1 cellular context compared by ENCODE assay signal in the genomic region with DNA sequence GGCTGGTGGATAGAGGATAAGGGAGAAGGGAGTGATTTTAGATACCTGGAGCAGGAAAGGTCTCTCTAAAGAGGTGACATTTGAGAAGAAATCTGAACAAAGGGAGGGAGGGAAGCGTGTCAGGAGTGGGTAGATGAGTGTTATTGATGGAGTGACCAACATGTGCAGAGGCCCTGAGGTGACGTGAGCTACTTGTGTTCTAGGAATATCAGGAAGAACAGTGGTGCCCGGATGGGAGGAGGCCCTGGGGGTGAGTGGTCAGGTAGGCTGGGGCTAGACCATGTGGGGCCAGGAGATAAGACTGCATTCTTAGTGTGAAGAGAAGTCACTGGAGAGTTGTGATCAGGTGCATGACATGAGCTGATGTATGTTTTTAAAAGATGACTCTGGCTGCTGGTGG.
A peak's percentile ranks its signal among the peaks of the same experiment; 100 is the strongest.
TF ChIP-seq lines count a peak whose summit lies in the region.

No MANE protein-coding gene starts in this region.

TF ChIP-seq in K562, 482 proteins besides CTCF, POLR2A, EP300 and RAD21 (continued from another document and continues in another):
- TF ChIP-seq, protein P1, sequence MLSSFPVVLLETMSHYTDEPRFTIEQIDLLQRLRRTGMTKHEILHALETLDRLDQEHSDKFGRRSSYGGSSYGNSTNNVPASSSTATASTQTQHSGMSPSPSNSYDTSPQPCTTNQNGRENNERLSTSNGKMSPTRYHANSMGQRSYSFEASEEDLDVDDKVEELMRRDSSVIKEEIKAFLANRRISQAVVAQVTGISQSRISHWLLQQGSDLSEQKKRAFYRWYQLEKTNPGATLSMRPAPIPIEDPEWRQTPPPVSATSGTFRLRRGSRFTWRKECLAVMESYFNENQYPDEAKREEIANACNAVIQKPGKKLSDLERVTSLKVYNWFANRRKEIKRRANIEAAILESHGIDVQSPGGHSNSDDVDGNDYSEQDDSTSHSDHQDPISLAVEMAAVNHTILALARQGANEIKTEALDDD (IDR thresholded peaks at IDR 0.05), result no peak
- no peak for TF ChIP-seq THRAP3 (IDR thresholded peaks at IDR 0.05; ENCODE audit: borderline replicate concordance)
- no peak for TF ChIP-seq ZNF583 (CRISPR knock-in tag; IDR thresholded peaks at IDR 0.05)
- TF ChIP-seq SP2 (IDR thresholded peaks at IDR 0.05; ENCODE audit: extremely low read depth, low read depth, low read length, poor library complexity, severe bottlenecking), result no peak
- TF ChIP-seq RBM34 (IDR thresholded peaks at IDR 0.05; ENCODE audit: borderline replicate concordance, insufficient read depth, low read length), result no peak
- TF ChIP-seq, protein P2, sequence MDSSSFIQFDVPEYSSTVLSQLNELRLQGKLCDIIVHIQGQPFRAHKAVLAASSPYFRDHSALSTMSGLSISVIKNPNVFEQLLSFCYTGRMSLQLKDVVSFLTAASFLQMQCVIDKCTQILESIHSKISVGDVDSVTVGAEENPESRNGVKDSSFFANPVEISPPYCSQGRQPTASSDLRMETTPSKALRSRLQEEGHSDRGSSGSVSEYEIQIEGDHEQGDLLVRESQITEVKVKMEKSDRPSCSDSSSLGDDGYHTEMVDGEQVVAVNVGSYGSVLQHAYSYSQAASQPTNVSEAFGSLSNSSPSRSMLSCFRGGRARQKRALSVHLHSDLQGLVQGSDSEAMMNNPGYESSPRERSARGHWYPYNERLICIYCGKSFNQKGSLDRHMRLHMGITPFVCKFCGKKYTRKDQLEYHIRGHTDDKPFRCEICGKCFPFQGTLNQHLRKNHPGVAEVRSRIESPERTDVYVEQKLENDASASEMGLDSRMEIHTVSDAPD (CRISPR knock-in tag; IDR thresholded peaks at IDR 0.05), result no peak
- no peak for TF ChIP-seq COPS2 (conservative IDR thresholded peaks at IDR 0.05)
- TF ChIP-seq TARDBP (IDR thresholded peaks at IDR 0.05), result no peak
- no peak for TF ChIP-seq ZNF699 (CRISPR knock-in tag; IDR thresholded peaks at IDR 0.05; ENCODE audit: insufficient replicate concordance)
- TF ChIP-seq ZNF175 (CRISPR knock-in tag; IDR thresholded peaks at IDR 0.05; ENCODE audit: low read depth), result no peak
- TF ChIP-seq ZNF282 (CRISPR knock-in tag; IDR thresholded peaks at IDR 0.05), result no peak
- TF ChIP-seq, protein P3, sequence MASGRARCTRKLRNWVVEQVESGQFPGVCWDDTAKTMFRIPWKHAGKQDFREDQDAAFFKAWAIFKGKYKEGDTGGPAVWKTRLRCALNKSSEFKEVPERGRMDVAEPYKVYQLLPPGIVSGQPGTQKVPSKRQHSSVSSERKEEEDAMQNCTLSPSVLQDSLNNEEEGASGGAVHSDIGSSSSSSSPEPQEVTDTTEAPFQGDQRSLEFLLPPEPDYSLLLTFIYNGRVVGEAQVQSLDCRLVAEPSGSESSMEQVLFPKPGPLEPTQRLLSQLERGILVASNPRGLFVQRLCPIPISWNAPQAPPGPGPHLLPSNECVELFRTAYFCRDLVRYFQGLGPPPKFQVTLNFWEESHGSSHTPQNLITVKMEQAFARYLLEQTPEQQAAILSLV (tag; IDR thresholded peaks at IDR 0.05), result no peak
- TF ChIP-seq ZNF408 (CRISPR knock-in tag; IDR thresholded peaks at IDR 0.05; ENCODE audit: low read depth), result no peak
- TF ChIP-seq JUND (IDR thresholded peaks at IDR 0.05; ENCODE audit: borderline replicate concordance, low read depth, low read length), result peak; percentile 87
- TF ChIP-seq JUND (tag; IDR thresholded peaks at IDR 0.05; ENCODE audit: borderline replicate concordance, low read depth, low read length), result peak; percentile 81; the same call in 1 of the 3 replicates
- TF ChIP-seq MED1 (CRISPR knock-in tag; IDR thresholded peaks at IDR 0.05; ENCODE audit: borderline replicate concordance), result no peak
- TF ChIP-seq, protein P4, sequence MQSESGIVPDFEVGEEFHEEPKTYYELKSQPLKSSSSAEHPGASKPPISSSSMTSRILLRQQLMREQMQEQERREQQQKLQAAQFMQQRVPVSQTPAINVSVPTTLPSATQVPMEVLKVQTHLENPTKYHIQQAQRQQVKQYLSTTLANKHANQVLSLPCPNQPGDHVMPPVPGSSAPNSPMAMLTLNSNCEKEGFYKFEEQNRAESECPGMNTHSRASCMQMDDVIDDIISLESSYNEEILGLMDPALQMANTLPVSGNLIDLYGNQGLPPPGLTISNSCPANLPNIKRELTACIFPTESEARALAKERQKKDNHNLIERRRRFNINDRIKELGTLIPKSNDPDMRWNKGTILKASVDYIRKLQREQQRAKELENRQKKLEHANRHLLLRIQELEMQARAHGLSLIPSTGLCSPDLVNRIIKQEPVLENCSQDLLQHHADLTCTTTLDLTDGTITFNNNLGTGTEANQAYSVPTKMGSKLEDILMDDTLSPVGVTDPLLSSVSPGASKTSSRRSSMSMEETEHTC (IDR thresholded peaks at IDR 0.05), result peak; percentile 33; the same call in 1 of the 2 replicates
- no peak for TF ChIP-seq ZNF764 (CRISPR knock-in tag; IDR thresholded peaks at IDR 0.05; ENCODE audit: low read depth)
- TF ChIP-seq, protein P5, sequence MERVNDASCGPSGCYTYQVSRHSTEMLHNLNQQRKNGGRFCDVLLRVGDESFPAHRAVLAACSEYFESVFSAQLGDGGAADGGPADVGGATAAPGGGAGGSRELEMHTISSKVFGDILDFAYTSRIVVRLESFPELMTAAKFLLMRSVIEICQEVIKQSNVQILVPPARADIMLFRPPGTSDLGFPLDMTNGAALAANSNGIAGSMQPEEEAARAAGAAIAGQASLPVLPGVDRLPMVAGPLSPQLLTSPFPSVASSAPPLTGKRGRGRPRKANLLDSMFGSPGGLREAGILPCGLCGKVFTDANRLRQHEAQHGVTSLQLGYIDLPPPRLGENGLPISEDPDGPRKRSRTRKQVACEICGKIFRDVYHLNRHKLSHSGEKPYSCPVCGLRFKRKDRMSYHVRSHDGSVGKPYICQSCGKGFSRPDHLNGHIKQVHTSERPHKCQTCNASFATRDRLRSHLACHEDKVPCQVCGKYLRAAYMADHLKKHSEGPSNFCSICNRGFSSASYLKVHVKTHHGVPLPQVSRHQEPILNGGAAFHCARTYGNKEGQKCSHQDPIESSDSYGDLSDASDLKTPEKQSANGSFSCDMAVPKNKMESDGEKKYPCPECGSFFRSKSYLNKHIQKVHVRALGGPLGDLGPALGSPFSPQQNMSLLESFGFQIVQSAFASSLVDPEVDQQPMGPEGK (CRISPR knock-in tag; IDR thresholded peaks at IDR 0.05; ENCODE audit: borderline replicate concordance), result no peak
- TF ChIP-seq, protein P6, sequence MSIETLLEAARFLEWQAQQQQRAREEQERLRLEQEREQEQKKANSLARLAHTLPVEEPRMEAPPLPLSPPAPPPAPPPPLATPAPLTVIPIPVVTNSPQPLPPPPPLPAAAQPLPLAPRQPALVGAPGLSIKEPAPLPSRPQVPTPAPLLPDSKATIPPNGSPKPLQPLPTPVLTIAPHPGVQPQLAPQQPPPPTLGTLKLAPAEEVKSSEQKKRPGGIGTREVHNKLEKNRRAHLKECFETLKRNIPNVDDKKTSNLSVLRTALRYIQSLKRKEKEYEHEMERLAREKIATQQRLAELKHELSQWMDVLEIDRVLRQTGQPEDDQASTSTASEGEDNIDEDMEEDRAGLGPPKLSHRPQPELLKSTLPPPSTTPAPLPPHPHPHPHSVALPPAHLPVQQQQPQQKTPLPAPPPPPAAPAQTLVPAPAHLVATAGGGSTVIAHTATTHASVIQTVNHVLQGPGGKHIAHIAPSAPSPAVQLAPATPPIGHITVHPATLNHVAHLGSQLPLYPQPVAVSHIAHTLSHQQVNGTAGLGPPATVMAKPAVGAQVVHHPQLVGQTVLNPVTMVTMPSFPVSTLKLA (conservative IDR thresholded peaks at IDR 0.05), result peak; percentile 69 to 81
- TF ChIP-seq, protein P7, sequence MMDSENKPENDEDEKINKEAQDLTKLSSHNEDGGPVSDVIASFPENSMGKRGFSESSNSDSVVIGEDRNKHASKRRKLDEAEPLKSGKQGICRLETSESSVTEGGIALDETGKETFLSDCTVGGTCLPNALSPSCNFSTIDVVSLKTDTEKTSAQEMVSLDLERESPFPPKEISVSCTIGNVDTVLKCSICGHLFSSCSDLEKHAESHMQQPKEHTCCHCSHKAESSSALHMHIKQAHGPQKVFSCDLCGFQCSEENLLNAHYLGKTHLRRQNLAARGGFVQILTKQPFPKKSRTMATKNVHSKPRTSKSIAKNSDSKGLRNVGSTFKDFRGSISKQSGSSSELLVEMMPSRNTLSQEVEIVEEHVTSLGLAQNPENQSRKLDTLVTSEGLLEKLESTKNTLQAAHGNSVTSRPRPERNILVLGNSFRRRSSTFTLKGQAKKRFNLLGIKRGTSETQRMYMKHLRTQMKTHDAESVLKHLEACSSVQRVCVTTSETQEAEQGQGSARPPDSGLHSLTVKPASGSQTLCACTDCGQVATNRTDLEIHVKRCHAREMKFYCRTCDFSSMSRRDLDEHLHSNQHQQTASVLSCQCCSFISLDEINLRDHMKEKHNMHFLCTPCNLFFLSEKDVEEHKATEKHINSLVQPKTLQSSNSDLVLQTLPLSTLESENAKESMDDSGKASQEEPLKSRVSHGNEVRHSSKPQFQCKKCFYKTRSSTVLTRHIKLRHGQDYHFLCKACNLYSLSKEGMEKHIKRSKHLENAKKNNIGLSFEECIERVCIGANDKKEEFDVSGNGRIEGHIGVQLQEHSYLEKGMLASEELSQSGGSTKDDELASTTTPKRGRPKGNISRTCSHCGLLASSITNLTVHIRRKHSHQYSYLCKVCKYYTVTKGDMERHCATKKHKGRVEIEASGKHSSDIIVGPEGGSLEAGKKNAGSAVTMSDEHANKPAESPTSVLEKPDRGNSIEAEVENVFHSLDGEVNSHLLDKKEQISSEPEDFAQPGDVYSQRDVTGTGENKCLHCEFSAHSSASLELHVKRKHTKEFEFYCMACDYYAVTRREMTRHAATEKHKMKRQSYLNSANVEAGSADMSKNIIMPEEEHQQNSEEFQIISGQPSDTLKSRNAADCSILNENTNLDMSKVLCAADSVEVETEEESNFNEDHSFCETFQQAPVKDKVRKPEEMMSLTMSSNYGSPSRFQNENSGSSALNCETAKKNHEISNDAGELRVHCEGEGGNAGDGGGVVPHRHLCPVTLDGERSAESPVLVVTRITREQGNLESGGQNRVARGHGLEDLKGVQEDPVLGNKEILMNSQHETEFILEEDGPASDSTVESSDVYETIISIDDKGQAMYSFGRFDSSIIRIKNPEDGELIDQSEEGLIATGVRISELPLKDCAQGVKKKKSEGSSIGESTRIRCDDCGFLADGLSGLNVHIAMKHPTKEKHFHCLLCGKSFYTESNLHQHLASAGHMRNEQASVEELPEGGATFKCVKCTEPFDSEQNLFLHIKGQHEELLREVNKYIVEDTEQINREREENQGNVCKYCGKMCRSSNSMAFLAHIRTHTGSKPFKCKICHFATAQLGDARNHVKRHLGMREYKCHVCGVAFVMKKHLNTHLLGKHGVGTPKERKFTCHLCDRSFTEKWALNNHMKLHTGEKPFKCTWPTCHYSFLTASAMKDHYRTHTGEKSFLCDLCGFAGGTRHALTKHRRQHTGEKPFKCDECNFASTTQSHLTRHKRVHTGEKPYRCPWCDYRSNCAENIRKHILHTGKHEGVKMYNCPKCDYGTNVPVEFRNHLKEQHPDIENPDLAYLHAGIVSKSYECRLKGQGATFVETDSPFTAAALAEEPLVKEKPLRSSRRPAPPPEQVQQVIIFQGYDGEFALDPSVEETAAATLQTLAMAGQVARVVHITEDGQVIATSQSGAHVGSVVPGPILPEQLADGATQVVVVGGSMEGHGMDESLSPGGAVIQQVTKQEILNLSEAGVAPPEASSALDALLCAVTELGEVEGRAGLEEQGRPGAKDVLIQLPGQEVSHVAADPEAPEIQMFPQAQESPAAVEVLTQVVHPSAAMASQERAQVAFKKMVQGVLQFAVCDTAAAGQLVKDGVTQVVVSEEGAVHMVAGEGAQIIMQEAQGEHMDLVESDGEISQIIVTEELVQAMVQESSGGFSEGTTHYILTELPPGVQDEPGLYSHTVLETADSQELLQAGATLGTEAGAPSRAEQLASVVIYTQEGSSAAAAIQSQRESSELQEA (IDR thresholded peaks at IDR 0.05; ENCODE audit: low read depth), result no peak
- TF ChIP-seq ZNF707 (CRISPR knock-in tag; conservative IDR thresholded peaks at IDR 0.05), result no peak
- no peak for TF ChIP-seq NFYB (IDR thresholded peaks at IDR 0.05; ENCODE audit: extremely low read depth, insufficient read length)
- no peak for TF ChIP-seq ZNF143 (CRISPR knock-in tag; IDR thresholded peaks at IDR 0.05)
- no peak for TF ChIP-seq TBP (optimal IDR thresholded peaks at IDR 0.05; ENCODE audit: low read depth, low read length)
- no peak for TF ChIP-seq RFX7 (CRISPR knock-in tag; IDR thresholded peaks at IDR 0.05)
- TF ChIP-seq BACH1 (tag; IDR thresholded peaks at IDR 0.05), result no peak
- no peak for TF ChIP-seq ZNF75A (CRISPR knock-in tag; IDR thresholded peaks at IDR 0.05)
- no peak for TF ChIP-seq DMBX1 (CRISPR knock-in tag; IDR thresholded peaks at IDR 0.05; ENCODE audit: borderline replicate concordance)
- no peak for TF ChIP-seq GABPB2 (CRISPR knock-in tag; conservative IDR thresholded peaks at IDR 0.05)
- no peak for TF ChIP-seq CREBBP (IDR thresholded peaks at IDR 0.05; ENCODE audit: low read depth, low read length)
- TF ChIP-seq, protein P8, sequence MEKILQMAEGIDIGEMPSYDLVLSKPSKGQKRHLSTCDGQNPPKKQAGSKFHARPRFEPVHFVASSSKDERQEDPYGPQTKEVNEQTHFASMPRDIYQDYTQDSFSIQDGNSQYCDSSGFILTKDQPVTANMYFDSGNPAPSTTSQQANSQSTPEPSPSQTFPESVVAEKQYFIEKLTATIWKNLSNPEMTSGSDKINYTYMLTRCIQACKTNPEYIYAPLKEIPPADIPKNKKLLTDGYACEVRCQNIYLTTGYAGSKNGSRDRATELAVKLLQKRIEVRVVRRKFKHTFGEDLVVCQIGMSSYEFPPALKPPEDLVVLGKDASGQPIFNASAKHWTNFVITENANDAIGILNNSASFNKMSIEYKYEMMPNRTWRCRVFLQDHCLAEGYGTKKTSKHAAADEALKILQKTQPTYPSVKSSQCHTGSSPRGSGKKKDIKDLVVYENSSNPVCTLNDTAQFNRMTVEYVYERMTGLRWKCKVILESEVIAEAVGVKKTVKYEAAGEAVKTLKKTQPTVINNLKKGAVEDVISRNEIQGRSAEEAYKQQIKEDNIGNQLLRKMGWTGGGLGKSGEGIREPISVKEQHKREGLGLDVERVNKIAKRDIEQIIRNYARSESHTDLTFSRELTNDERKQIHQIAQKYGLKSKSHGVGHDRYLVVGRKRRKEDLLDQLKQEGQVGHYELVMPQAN (IDR thresholded peaks at IDR 0.05; ENCODE audit: borderline replicate concordance), result no peak
- TF ChIP-seq RBFOX2 (IDR thresholded peaks at IDR 0.05; ENCODE audit: low read depth, low read length), result no peak
- TF ChIP-seq ZFP1 (CRISPR knock-in tag; IDR thresholded peaks at IDR 0.05), result no peak
- TF ChIP-seq ZNF445 (CRISPR knock-in tag; IDR thresholded peaks at IDR 0.05; ENCODE audit: low read depth), result no peak
- peak in 1 of 2 experiments; percentile 75; a peak in 2 of 4 replicates for TF ChIP-seq HDAC1 (IDR thresholded peaks at IDR 0.05)
- no peak for TF ChIP-seq SAFB2 (IDR thresholded peaks at IDR 0.05; ENCODE audit: borderline replicate concordance, low read depth, low read length, severe bottlenecking)
- TF ChIP-seq DNMT1 (IDR thresholded peaks at IDR 0.05), result no peak
- peak; percentile 74 for TF ChIP-seq POLR2AphosphoS5 (IDR thresholded peaks at IDR 0.05; ENCODE audit: control insufficient read depth, insufficient read depth, low read depth, low read length)
- no peak for TF ChIP-seq ZNF197 (CRISPR knock-in tag; IDR thresholded peaks at IDR 0.05; ENCODE audit: low read depth)
- peak; percentile 93 for TF ChIP-seq DPF2 (IDR thresholded peaks at IDR 0.05)
- TF ChIP-seq CREM (IDR thresholded peaks at IDR 0.05; ENCODE audit: low read depth), result peak; percentile 86
